ENCODE assay signal across 11 cellular contexts in the genomic region with DNA sequence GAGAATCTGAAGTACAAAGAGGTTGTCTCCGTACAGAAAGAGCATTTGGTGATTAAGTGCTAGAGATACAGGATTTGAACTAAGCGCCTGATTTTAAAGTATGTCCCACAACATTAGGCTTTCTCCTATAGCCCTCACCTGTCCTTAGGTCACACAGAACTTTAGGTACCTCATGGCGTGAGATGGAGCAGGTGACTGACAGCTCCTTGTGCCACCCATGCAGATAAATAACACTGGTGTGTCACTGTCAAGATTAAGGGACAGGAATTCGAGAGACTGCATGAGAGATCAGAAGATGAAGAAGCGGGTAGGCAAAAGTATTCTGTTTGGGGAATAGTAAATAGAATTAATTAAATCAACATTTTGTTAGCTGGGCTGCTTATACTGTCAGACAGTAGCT. TPM values are rescaled to one million over a fixed set of nuclear protein-coding genes. Genes with fewer than 3 reads are reported as not detected.
DNase-seq lines count a peak whose midpoint lies in the region; ATAC-seq and TF ChIP-seq lines count a peak whose summit lies in the region.
"Had no signal": no experiment of that assay in that cellular context is flagged by ENCODE, and none has a peak within 500 bp of the region (broad histone marks: within the 10 kb centered on the region; RNA-seq: fewer than 3 reads in every experiment).

No MANE protein-coding gene starts in this region.

- no peak for TF ChIP-seq CTCF in 22Rv1 (IDR thresholded peaks at IDR 0.05)
- TF ChIP-seq CTCF in WERI-Rb-1 (IDR thresholded peaks at IDR 0.05; ENCODE audit: low read depth, low read length), result no peak

- no peaks in the 10 kb centered on the region for H3K27me3 ChIP-seq in GM23248 (replicated peaks; ENCODE audit: insufficient read depth)
- no peaks in the 10 kb centered on the region for H3K27me3 ChIP-seq in WERI-Rb-1 (ENCODE audit: insufficient read depth, low read depth, severe bottlenecking)

- H2AFZ ChIP-seq in GM23248, result peak overlapping the region; percentile 97

- ATAC-seq in esophagus mucosa, result no peak

- H3K4me1 ChIP-seq in GM23248 (ENCODE audit: insufficient read depth), result peaks cover 6% of the 10 kb centered on the region; the same call in 1 of the 2 replicates

- WGBS in GM23248 (ENCODE audit: low coverage in 1 of 2, low lambda C conversion rate in 2 of 2, missing lambda C conversion rate in 2 of 2), 2 experiments, result 23 to 25% methylated on average over 5 of the region's 5 CpGs

- H3F3A ChIP-seq in GM23248 (ENCODE audit: insufficient read depth), result no peaks in the 10 kb centered on the region

- H3K9ac ChIP-seq in GM23248, result peak overlapping the region; percentile 85; the same call in 1 of the 2 replicates

- peak overlapping the region; percentile 87 for H3K4me2 ChIP-seq in GM23248 (ENCODE audit: unreplicated experiment)

- H3K9me3 ChIP-seq in GM23248 (ENCODE audit: low read depth) (no peaks in the 10 kb centered on the region), WERI-Rb-1 (ENCODE audit: severe bottlenecking) (no peaks in the 10 kb centered on the region)

- H3K27ac ChIP-seq in 22Rv1 (peak overlapping the region; percentile 85), GM23248 (no peak overlapping the region), WERI-Rb-1 (peak overlapping the region; percentile 92; the same call in 1 of the 2 replicates)

- in situ Hi-C loops in GM23248 (cut with MboI), result no loop called here

- DNase-seq in GM23248, result no peak
- no peak for DNase-seq in WERI-Rb-1
- no peak for DNase-seq in glomerular visceral epithelial cell (ENCODE audit: extremely low spot score)
- DNase-seq in dedifferentiated amniotic fluid mesenchymal stem cell (ENCODE audit: extremely low spot score), result no peak
- no peak for DNase-seq in stimulated activated CD4-positive, alpha-beta T cell treated with anti-CD3 and anti-CD28 coated beads, Interleukin-15, amount 100 ng/mL, for 24 hours
- DNase-seq: activated CD8-positive, alpha-beta memory T cell treated with anti-CD3 and anti-CD28 coated beads, Interleukin-2, amount 50 U/mL, for 4 hours; NCI-H748 treated with DMSO at 0.1 percent for 48 hours; right cardiac atrium had no signal

- no peaks in the 10 kb centered on the region for H4K20me1 ChIP-seq in GM23248 (ENCODE audit: insufficient read depth)

- H3K79me2 ChIP-seq in GM23248 (ENCODE audit: insufficient read depth), result 0 out of 2 replicates have a peak, but pooled peaks cover 5% of the 10 kb centered on the region

- H3K36me3 ChIP-seq in GM23248 (ENCODE audit: low read depth) (no peaks in the 10 kb centered on the region), WERI-Rb-1 (peaks cover 21% of the 10 kb centered on the region)

- H3K9me2 ChIP-seq in GM23248 (ENCODE audit: insufficient read depth), result no peaks in the 10 kb centered on the region

- H3K4me3 ChIP-seq in GM23248 (peak overlapping the region; percentile 88), WERI-Rb-1 (ENCODE audit: low read depth, low read length) (peak overlapping the region; percentile 94), iPS-11a (ENCODE audit: low read depth, low read length) (peak overlapping the region; percentile 77)

RNA-seq across cellular contexts. Expression of gene BLM, which starts 1.1 kb away (rescaled TPM):
- total RNA-seq in GM23248 (2014; rRNA removed; shearing (Covaris generic)), result 2.1 and 4.8 TPM in 2 replicates
- 1.9 and 2.1 TPM in 2 replicates for polyA plus RNA-seq in GM23248 (2016; fragmentation: Nextera tagmentation; extraction: Ambion mirVana)
- total RNA-seq in esophagus mucosa, result 4.3 TPM
